20 cellular contexts compared by ENCODE assay signal in genomic region chr22:23159287-23159622, GRCh38. TPM values are rescaled to one million over a fixed set of nuclear protein-coding genes. Genes with fewer than 3 reads are reported as not detected.
A peak's percentile ranks its signal among the peaks of the same experiment; 100 is the strongest.
DNase-seq lines count a peak whose midpoint lies in the region; ATAC-seq, FAIRE-seq and TF ChIP-seq lines count a peak whose summit lies in the region.
"Had no signal": no experiment of that assay in that cellular context is flagged by ENCODE, and none has a peak within 500 bp of the region (broad histone marks: within the 10 kb centered on the region; RNA-seq: fewer than 3 reads in every experiment).

No MANE protein-coding gene starts in this region.

- H3K4me3 Mint-ChIP-seq in CD14-positive monocyte, result no peak overlapping the region
- H3K4me3 Mint-ChIP-seq: B cell; CD4-positive, alpha-beta memory T cell; IgD-negative memory B cell had no signal

- H3K4me2 ChIP-seq in MM.1S (ENCODE audit: low read depth, low read length) (peak overlapping the region; percentile 95), H1 (ENCODE audit: insufficient read depth in 1 of 2, low read depth in 2 of 2, low read length in 2 of 2) (no peak overlapping the region)

- H3K27me3 ChIP-seq in MM.1S (replicated peaks; ENCODE audit: insufficient read depth, low read length) (no peaks in the 10 kb centered on the region), H1 (replicated peaks in 1 of 4; ENCODE audit: control insufficient read depth in 3 of 4, extremely low read depth in 1 of 4, insufficient read depth in 3 of 4, low read length in 3 of 4) (no peaks in the 10 kb centered on the region), spleen (replicated peaks in 1 of 7) (no peaks in the 10 kb centered on the region)

- no peaks in the 10 kb centered on the region for H3K79me1 ChIP-seq in H1 (ENCODE audit: low read depth, low read length)

- 91% methylated on average over 6 of the region's 6 CpGs; no CpG with 5 or more reads in 1 of the 2 experiments for WGBS in H1 (ENCODE audit: extremely low coverage in 1 of 2, insufficient coverage in 1 of 2, insufficient read length in 1 of 2, insufficient replicate concordance in 2 of 2, low coverage in 1 of 2, low lambda C conversion rate in 2 of 2, missing lambda C conversion rate in 1 of 2), 2 experiments
- 51 to 83% (median 73%) methylated on average over 5 to 6 of the region's 6 CpGs for WGBS in spleen, 5 donors

- no peak overlapping the region for H4K8ac ChIP-seq in H1 (ENCODE audit: extremely low read depth, insufficient read depth, low read length)

- H3K27ac ChIP-seq in MM.1S (ENCODE audit: low read length), result no peak overlapping the region
- H3K27ac ChIP-seq in H1 (ENCODE audit: low read depth, low read length), result no peak overlapping the region
- H3K27ac ChIP-seq in spleen, result peak overlapping the region in 2 of 8 donors; percentile 67 to 75

- H3K14ac ChIP-seq in H1 (ENCODE audit: insufficient read length), result no peak overlapping the region

- TF ChIP-seq POLR2A in H1 (IDR thresholded peaks at IDR 0.05; ENCODE audit: control extremely low read depth in 1 of 2, low read depth in 2 of 2, low read length in 2 of 2) (no peak), spleen (IDR thresholded peaks at IDR 0.05) (no peak)

- no peaks in the 10 kb centered on the region for H3K9me2 ChIP-seq in MM.1S (replicated peaks; ENCODE audit: insufficient read depth, low read length)

- peaks cover 20% of the 10 kb centered on the region for H3K4me1 ChIP-seq in MM.1S (ENCODE audit: low read length)
- H3K4me1 ChIP-seq in H1 (replicated peaks in 1 of 4; ENCODE audit: control insufficient read depth in 3 of 4, insufficient read depth in 4 of 4, low read length in 3 of 4), result peaks cover 0 to 15% (median 6%) of the 10 kb centered on the region in 4 experiments; a peak in 4 of 7 replicates
- H3K4me1 ChIP-seq in spleen, result peaks cover 0 to 28% (median 3%) of the 10 kb centered on the region in 6 donors

- no peak for FAIRE-seq in H1 (lab: Jason Lieb, UNC)
- FAIRE-seq: A204.1, D721Med, G401.6, GM12891 had no signal

- CTCF ChIA-PET in H1 (lab: Charles Lee; ENCODE audit: partially characterized antibody), result interaction anchor here (1.0 to 1.4 kb wide), 4 partner anchors 12 to 133 kb away, joined by 3 to 4 read pairs (median 4); no protein-coding TSS in a partner anchor

- intact Hi-C loops in CD14-positive monocyte (cut with micrococcal nuclease), result no loop called here
- intact Hi-C loops in spleen (cut with DNase I; ENCODE audit: low total_unique reads), result no loop called here

- H2BK15ac ChIP-seq in H1 (ENCODE audit: low read length), result peak overlapping the region; percentile 81; the same call in 1 of the 2 replicates

- H3K9me3 ChIP-seq in MM.1S (replicated peaks; ENCODE audit: insufficient read depth, low read length), result no peaks in the 10 kb centered on the region
- no peaks in the 10 kb centered on the region for H3K9me3 ChIP-seq in H1 (ENCODE audit: insufficient read depth in 2 of 2, low read depth in 1 of 2, low read length in 1 of 2)
- H3K9me3 ChIP-seq in spleen, result no peaks in the 10 kb centered on the region

- H4K5ac ChIP-seq in H1 (ENCODE audit: insufficient read length, low read depth, low read length), result no peak overlapping the region

- H3K4me3 ChIP-seq in MM.1S (ENCODE audit: low read length) (peak overlapping the region; percentile 95), H1 (ENCODE audit: extremely low read depth in 1 of 4, insufficient read depth in 2 of 4, low read depth in 3 of 4, low read length in 4 of 4) (no peak overlapping the region), spleen (no peak overlapping the region)

- H3F3A ChIP-seq in MM.1S (ENCODE audit: insufficient read depth, low read length), result peaks cover 24% of the 10 kb centered on the region

- no peak overlapping the region for H3K23ac ChIP-seq in H1 (ENCODE audit: insufficient read length)

- POLR2A ChIA-PET in H1 (lab: Charles Lee; ENCODE audit: partially characterized antibody), result no interaction called here

- no peak for TF ChIP-seq CTCF in CD14-positive monocyte (IDR thresholded peaks at IDR 0.05)
- no peak for TF ChIP-seq CTCF in MM.1S (IDR thresholded peaks at IDR 0.05; ENCODE audit: low read length)
- no peak for TF ChIP-seq CTCF in H1 (IDR thresholded peaks at IDR 0.05; ENCODE audit: control extremely low read depth in 1 of 3, insufficient read depth in 1 of 3, low read depth in 1 of 3, low read length in 3 of 3)
- no peak for TF ChIP-seq CTCF in spleen (IDR thresholded peaks at IDR 0.05 in 8 of 11, conservative IDR thresholded peaks at IDR 0.05 in 3 of 11)

- TF ChIP-seq RAD21 in H1 (IDR thresholded peaks at IDR 0.05 in 1 of 2, conservative IDR thresholded peaks at IDR 0.05 in 1 of 2; ENCODE audit: low read depth in 2 of 2, low read length in 2 of 2), result no peak

- H2BK120ac ChIP-seq in H1 (replicated peaks; ENCODE audit: low read depth, low read length), result no peak overlapping the region

- H3K36me3 ChIP-seq in MM.1S (replicated peaks; ENCODE audit: insufficient read depth, low read length), result peaks cover 7% of the 10 kb centered on the region; the same call in 1 of the 2 replicates
- H3K36me3 ChIP-seq in H1 (ENCODE audit: control insufficient read depth in 2 of 4, insufficient read depth in 4 of 4, low read length in 3 of 4), result no peaks in the 10 kb centered on the region
- peaks cover 0 to 4% (median 0%) of the 10 kb centered on the region in 6 donors for H3K36me3 ChIP-seq in spleen

- TF ChIP-seq EP300 in H1 (IDR thresholded peaks at IDR 0.05; ENCODE audit: borderline replicate concordance in 1 of 2, low read depth in 2 of 2, low read length in 2 of 2), result no peak

- 0 out of 2 replicates have a peak overlapping the region, but pooled peaks have one; percentile 10 for H2BK20ac ChIP-seq in H1 (ENCODE audit: low read length)

- H2AFZ ChIP-seq in MM.1S (ENCODE audit: low read length), result no peak overlapping the region
- H2AFZ ChIP-seq in H1 (ENCODE audit: low read length), result no peak overlapping the region

- peaks cover 0 to 7% (median 3%) of the 10 kb centered on the region in 3 donors for H3K27me3 Mint-ChIP-seq in CD14-positive monocyte (ENCODE audit: low read depth in 3 of 3)
- H3K27me3 Mint-ChIP-seq: B cell; CD4-positive, alpha-beta memory T cell; IgD-negative memory B cell had no signal

- H3K9ac ChIP-seq in MM.1S (ENCODE audit: low read length) (peak overlapping the region; percentile 99; the same call in 1 of the 2 replicates), H1 (replicated peaks in 1 of 4; ENCODE audit: extremely low read depth in 1 of 4, low read depth in 3 of 4, low read length in 3 of 4) (no peak overlapping the region)

- no peak overlapping the region for H3K56ac ChIP-seq in H1 (replicated peaks; ENCODE audit: insufficient read length, low read depth, low read length)

- H3K9me3 Mint-ChIP-seq in CD14-positive monocyte, result no peaks in the 10 kb centered on the region
- H3K9me3 Mint-ChIP-seq: CD4-positive, alpha-beta memory T cell; IgD-negative memory B cell had no signal

- H2AK5ac ChIP-seq in H1 (ENCODE audit: low read depth, low read length), result 0 out of 2 replicates have a peak overlapping the region, but pooled peaks have one; percentile 33

- H3K4ac ChIP-seq in H1 (replicated peaks; ENCODE audit: insufficient read length, low read depth, low read length), result no peak overlapping the region

- H3K36me3 Mint-ChIP-seq in CD14-positive monocyte, result no peaks in the 10 kb centered on the region
- H3K36me3 Mint-ChIP-seq: CD4-positive, alpha-beta memory T cell; IgD-negative memory B cell had no signal

- no peak overlapping the region; the same call in 1 of the 2 replicates for H3K18ac ChIP-seq in H1 (ENCODE audit: extremely low read depth, low read length)

- H3K4me1 Mint-ChIP-seq in CD14-positive monocyte, result peaks cover 18% of the 10 kb centered on the region

- H2BK5ac ChIP-seq in H1 (ENCODE audit: low read depth, low read length), result no peak overlapping the region

- H2BK12ac ChIP-seq in H1 (ENCODE audit: low read depth, low read length), result no peak overlapping the region

- H4K91ac ChIP-seq in H1 (replicated peaks; ENCODE audit: insufficient read length, low read length), result no peak overlapping the region

- peaks cover 39% of the 10 kb centered on the region for H3K79me2 ChIP-seq in MM.1S (ENCODE audit: low read length)
- H3K79me2 ChIP-seq in H1 (ENCODE audit: control insufficient read depth in 1 of 2, insufficient read depth in 2 of 2, low read length in 2 of 2), result no peaks in the 10 kb centered on the region

- 0 out of 2 replicates have a peak, but pooled peaks cover 2% of the 10 kb centered on the region for H3K23me2 ChIP-seq in H1 (ENCODE audit: low read depth, low read length)

- H4K20me1 ChIP-seq in MM.1S (ENCODE audit: insufficient read depth, low read length) (no peaks in the 10 kb centered on the region), H1 (replicated peaks in 1 of 2; ENCODE audit: control insufficient read depth in 1 of 2, insufficient read depth in 2 of 2, low read length in 2 of 2) (no peaks in the 10 kb centered on the region)

- DNase-seq in CD14-positive monocyte (ENCODE audit: low spot score) (peak; percentile 62), MM.1S (no peak), H1 (ENCODE audit: low read depth in 1 of 2, low spot score in 2 of 2) (no peak), spleen (peak; percentile 73), SHP77 treated with DMSO at 0.1 percent for 48 hours (lab: John Stamatoyannopoulos, UW) (no peak)
- DNase-seq in stimulated activated naive CD4-positive, alpha-beta T cell (lab: John Stamatoyannopoulos, UW), result no peak
- DNase-seq: C1 segment of cervical spinal cord; CD4-positive, alpha-beta memory T cell; DMS153; DMS79 treated with DMSO at 0.1 percent for 48 hours; EL had no signal

- H3K27ac Mint-ChIP-seq in CD14-positive monocyte, result peak overlapping the region in 2 of 7 donors; percentile 28 to 78
- H3K27ac Mint-ChIP-seq: B cell, IgD-negative memory B cell had no signal

- no peak for ATAC-seq in HG02852 (IDR thresholded peaks at IDR 0.05; ENCODE audit: unreplicated experiment)

RNA-seq across cellular contexts. Expression of gene RAB36, which starts 14.0 kb away (rescaled TPM):
- under 1 TPM; 0.37 to 0.78 TPM for polyA plus RNA-seq in CD14-positive monocyte
- total RNA-seq in H1 (2021; fragmentation: NEBNext Ultra II Directional; extraction: Animal tissue kit (Norgen Biotek cat#: 25700)), result 1.0 and 1.1 TPM in 2 replicates
- polyA plus RNA-seq in H1 (2011; rRNA removed), result 1.4 and 1.5 TPM in 2 replicates
- 0.75 TPM for polyA plus RNA-seq in H1 (2011; cell fraction: cytosol; rRNA removed)
- 0.86 TPM for polyA plus RNA-seq in H1 (2011; cell fraction: nucleus; rRNA removed)
- 0.84 to 1.0 TPM (median 0.98 TPM) in 4 replicates for polyA plus RNA-seq in H1 (2012, experiment 1 of 2)
- 0.87 TPM for polyA plus RNA-seq in H1 (2012, experiment 2 of 2)
- polyA plus RNA-seq in H1 (2013, experiment 1 of 2), result 0.79 TPM
- 0.79 TPM for polyA plus RNA-seq in H1 (2013, experiment 2 of 2)
- polyA minus RNA-seq in H1 (2011; rRNA and poly(A)+ RNA removed), result 1.0 and 1.5 TPM in 2 replicates
- polyA minus RNA-seq in H1 (2011; cell fraction: cytosol; rRNA and poly(A)+ RNA removed), result 0.44 TPM
- polyA minus RNA-seq in H1 (2011; cell fraction: nucleus; rRNA and poly(A)+ RNA removed), result 0.70 TPM
- total RNA-seq in spleen, result 1 to 10 TPM; 1.6 to 3.7 (median 2.7) TPM
- polyA plus RNA-seq in spleen, result 1 to 10 TPM; 1.0 to 1.3 (median 1.2) TPM

RNA-seq across cellular contexts. Expression of gene RSPH14, which starts 17.5 kb away (rescaled TPM):
- polyA plus RNA-seq in CD14-positive monocyte (not detected), H1 (2011; rRNA removed) (0.28 and 0.30 TPM in 2 replicates), spleen (under 1 TPM in 2 of 3 donors, not detected in 1; 0.11 to 0.38 TPM)
- 0.84 TPM in 1 of 2 replicates, not detected in the other for total RNA-seq in H1 (2021; fragmentation: NEBNext Ultra II Directional; extraction: Animal tissue kit (Norgen Biotek cat#: 25700))
- polyA plus RNA-seq in H1 (2011; cell fraction: cytosol; rRNA removed), result 0.28 TPM
- polyA plus RNA-seq in H1 (2011; cell fraction: nucleus; rRNA removed), result 0.33 TPM
- 0.24 to 0.43 TPM (median 0.28 TPM) in 3 of 4 replicates, not detected in the other for polyA plus RNA-seq in H1 (2012, experiment 1 of 2)
- 0.22 TPM for polyA plus RNA-seq in H1 (2012, experiment 2 of 2)
- 0.10 TPM for polyA plus RNA-seq in H1 (2013, experiment 1 of 2)
- 0.13 TPM for polyA plus RNA-seq in H1 (2013, experiment 2 of 2)
- 0.13 and 0.39 TPM in 2 replicates for polyA minus RNA-seq in H1 (2011; rRNA and poly(A)+ RNA removed)
- not detected for polyA minus RNA-seq in H1 (2011; cell fraction: cytosol; rRNA and poly(A)+ RNA removed)
- polyA minus RNA-seq in H1 (2011; cell fraction: nucleus; rRNA and poly(A)+ RNA removed), result not detected
- total RNA-seq in spleen, result under 1 TPM in 2 of 7 donors, not detected in 5; 0.52 to 0.77 TPM
- total RNA-seq: B cell; CD4-positive, alpha-beta memory T cell; H4; HT-29 had no signal
- polyA plus RNA-seq: CD4-positive, alpha-beta memory T cell had no signal

RNA-seq across cellular contexts. Expression of gene BCR, which starts 21.1 kb away (rescaled TPM):
- under 1 TPM; 0.97 TPM for polyA plus RNA-seq in CD14-positive monocyte
- 122 and 130 TPM in 2 replicates for total RNA-seq in H1 (2021; fragmentation: NEBNext Ultra II Directional; extraction: Animal tissue kit (Norgen Biotek cat#: 25700))
- 66.7 and 110 TPM in 2 replicates for polyA plus RNA-seq in H1 (2011; rRNA removed)
- polyA plus RNA-seq in H1 (2011; cell fraction: cytosol; rRNA removed), result 101 TPM
- 162 TPM for polyA plus RNA-seq in H1 (2011; cell fraction: nucleus; rRNA removed)
- polyA plus RNA-seq in H1 (2012, experiment 1 of 2), result 76.6 to 172 TPM (median 129 TPM) in 4 replicates
- polyA plus RNA-seq in H1 (2012, experiment 2 of 2), result 53.7 TPM
- polyA plus RNA-seq in H1 (2013, experiment 1 of 2), result 37.8 TPM
- polyA plus RNA-seq in H1 (2013, experiment 2 of 2), result 37.4 TPM
- 150 and 166 TPM in 2 replicates for polyA minus RNA-seq in H1 (2011; rRNA and poly(A)+ RNA removed)
- polyA minus RNA-seq in H1 (2011; cell fraction: cytosol; rRNA and poly(A)+ RNA removed), result 183 TPM
- 71.0 TPM for polyA minus RNA-seq in H1 (2011; cell fraction: nucleus; rRNA and poly(A)+ RNA removed)
- 10 to 100 TPM; 39.3 to 64.8 (median 56.3) TPM for total RNA-seq in spleen
- 10 to 100 TPM; 15.2 to 21.9 (median 15.8) TPM for polyA plus RNA-seq in spleen

Comparison
In these comparisons a context has a peak if more than half of its experiments do, and no peak if none do; other contexts are left out.
1. DNase-seq: peak in CD14-positive monocyte (single experiment) and spleen (single experiment); none in MM.1S (single experiment), H1 (0 of 2), SHP77 treated with DMSO at 0.1 percent for 48 hours (single experiment) and stimulated activated naive CD4-positive, alpha-beta T cell (0 of 6).
2. RNA of gene BCR, which starts 21.1 kb away (polyA plus RNA-seq): 37.4 to 172 TPM in H1 and 15.2 to 21.9 TPM in spleen; 0.97 TPM in CD14-positive monocyte; every median in the first group is over 4 times any median in the second.